Comparison of ENCODE assay signal across 1 cellular context in the genomic region with DNA sequence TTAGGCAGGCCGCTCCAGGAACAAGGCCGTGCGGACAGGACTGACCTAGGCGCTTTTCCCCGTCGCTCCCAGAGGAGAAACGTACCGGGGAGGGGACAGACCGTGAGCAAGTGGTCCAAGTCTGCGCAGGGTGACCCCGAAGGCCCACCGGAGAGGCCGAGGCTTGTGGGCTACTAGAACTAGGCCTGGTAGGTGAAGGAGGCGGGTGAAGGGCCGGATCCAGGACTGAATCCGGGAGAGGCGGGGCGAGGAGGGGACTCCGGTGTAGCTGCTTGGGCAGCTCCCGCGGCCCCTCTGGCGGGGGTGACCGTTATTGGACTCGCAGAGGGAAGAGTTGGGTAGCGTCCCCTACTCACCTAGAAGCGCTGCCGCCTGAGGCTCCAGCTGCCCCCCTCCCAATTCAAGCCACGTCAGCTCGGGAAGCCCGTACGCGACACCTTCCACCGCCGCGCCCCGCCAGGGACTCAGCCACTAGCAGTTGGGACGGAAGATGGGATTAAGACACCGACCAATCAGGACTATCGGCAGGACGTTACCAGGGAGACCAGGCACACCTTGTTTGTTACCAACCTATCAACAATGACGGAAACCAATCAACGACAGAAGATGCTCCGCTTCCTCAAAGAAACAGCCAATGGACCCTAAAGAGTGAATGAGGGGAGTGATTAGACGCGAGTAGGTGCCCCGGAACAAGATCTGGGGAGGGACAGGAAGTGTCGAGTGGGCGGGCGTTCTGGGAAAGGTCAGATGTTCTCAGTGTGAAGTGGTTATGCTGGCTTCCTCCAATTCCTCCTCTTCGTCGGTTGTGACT.
TF ChIP-seq lines count a peak whose summit lies in the region.

Gene GOLGB1 (minus strand): TSS at position 466 of the 811 bp plus-strand sequence. CDS start 18,770 bp downstream, outside the sequence.

TF ChIP-seq in HCT116, 20 proteins besides CTCF, POLR2A, EP300 and RAD21 (continued from another document):
- TF ChIP-seq, protein P1, sequence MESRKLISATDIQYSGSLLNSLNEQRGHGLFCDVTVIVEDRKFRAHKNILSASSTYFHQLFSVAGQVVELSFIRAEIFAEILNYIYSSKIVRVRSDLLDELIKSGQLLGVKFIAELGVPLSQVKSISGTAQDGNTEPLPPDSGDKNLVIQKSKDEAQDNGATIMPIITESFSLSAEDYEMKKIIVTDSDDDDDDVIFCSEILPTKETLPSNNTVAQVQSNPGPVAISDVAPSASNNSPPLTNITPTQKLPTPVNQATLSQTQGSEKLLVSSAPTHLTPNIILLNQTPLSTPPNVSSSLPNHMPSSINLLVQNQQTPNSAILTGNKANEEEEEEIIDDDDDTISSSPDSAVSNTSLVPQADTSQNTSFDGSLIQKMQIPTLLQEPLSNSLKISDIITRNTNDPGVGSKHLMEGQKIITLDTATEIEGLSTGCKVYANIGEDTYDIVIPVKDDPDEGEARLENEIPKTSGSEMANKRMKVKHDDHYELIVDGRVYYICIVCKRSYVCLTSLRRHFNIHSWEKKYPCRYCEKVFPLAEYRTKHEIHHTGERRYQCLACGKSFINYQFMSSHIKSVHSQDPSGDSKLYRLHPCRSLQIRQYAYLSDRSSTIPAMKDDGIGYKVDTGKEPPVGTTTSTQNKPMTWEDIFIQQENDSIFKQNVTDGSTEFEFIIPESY (IDR thresholded peaks at IDR 0.05; ENCODE audit: extremely low read depth, insufficient replicate concordance, low read length), result no peak
- peak; percentile 97 for TF ChIP-seq POLR2AphosphoS5 (IDR thresholded peaks at IDR 0.05; ENCODE audit: low read depth, low read length)
- TF ChIP-seq EZH2 (IDR thresholded peaks at IDR 0.05), result no peak
- TF ChIP-seq SRF (IDR thresholded peaks at IDR 0.05; ENCODE audit: low read depth), result no peak
- TF ChIP-seq SP1 (IDR thresholded peaks at IDR 0.05; ENCODE audit: low read depth), result peak; percentile 97
- peak; percentile 96 for TF ChIP-seq ZFX (IDR thresholded peaks at IDR 0.05)
- TF ChIP-seq EZH2phosphoT487 (IDR thresholded peaks at IDR 0.05; ENCODE audit: borderline replicate concordance), result no peak
